Comparison of ENCODE assay signal across 14 cellular contexts in the genomic region with DNA sequence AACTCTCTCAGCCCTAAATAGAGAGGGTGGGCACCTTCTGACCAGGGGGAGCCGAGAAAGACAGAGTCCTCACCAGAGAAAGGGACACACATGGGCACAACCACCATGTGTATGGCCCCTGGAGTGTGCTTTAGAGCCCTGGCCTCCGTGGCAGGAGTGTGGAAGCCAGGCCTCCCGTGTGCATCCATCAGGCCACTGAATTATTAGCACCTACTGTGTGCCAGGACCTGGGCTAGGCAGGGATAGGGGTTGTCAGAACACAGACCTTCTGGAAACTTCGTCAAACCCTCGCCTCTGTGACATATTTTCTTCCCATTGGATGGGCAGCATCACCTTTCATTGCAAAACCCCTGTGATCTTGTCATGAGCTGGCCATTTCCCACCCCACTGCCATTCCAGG.
DNase-seq lines count a peak whose midpoint lies in the region; ATAC-seq, FAIRE-seq and TF ChIP-seq lines count a peak whose summit lies in the region.
"Had no signal": no experiment of that assay in that cellular context is flagged by ENCODE, and none has a peak within 500 bp of the region (broad histone marks: within the 10 kb centered on the region; RNA-seq: fewer than 3 reads in every experiment).

No MANE protein-coding gene starts in this region.

- no peaks in the 10 kb centered on the region for H3K9me3 Mint-ChIP-seq in Caco-2 (ENCODE audit: unreplicated experiment)
- H3K9me3 Mint-ChIP-seq in activated CD4-positive, alpha-beta memory T cell treated with anti-CD3 and anti-CD28 coated beads, Interleukin-2, amount 10 ng/mL, durations not matched to agents 7 days and 5 days: no peaks in the 10 kb centered on the region

- POLR2A ChIA-PET in Caco-2 (lab: Charles Lee): no interaction called here
- POLR2A ChIA-PET in activated CD4-positive, alpha-beta memory T cell treated with anti-CD3 and anti-CD28 coated beads, Interleukin-2, amount 10 ng/mL, durations not matched to agents 7 days and 5 days (lab: Charles Lee): interaction anchor here (1.3 kb wide), 1 partner anchor 10 kb away, joined by 3 read pairs; no protein-coding TSS in a partner anchor

- H3K36me3 ChIP-seq in Caco-2 (ENCODE audit: control insufficient read depth, insufficient read depth, low read length): peaks cover 3% of the 10 kb centered on the region
- no peaks in the 10 kb centered on the region for H3K36me3 ChIP-seq in small intestine (ENCODE audit: control insufficient read depth in 2 of 2, insufficient read depth in 2 of 2, low read length in 2 of 2)

- 79% methylated on average over 5 of the region's 5 CpGs for WGBS in right cardiac atrium
- 81 to 91% (median 88%) methylated on average over 5 of the region's 5 CpGs for WGBS in small intestine, 3 donors

- H3K4me1 ChIP-seq in Caco-2 (peaks cover 40% of the 10 kb centered on the region), right cardiac atrium (ENCODE audit: control insufficient read depth, insufficient read depth, low read length) (peaks cover 69% of the 10 kb centered on the region), small intestine (ENCODE audit: control insufficient read depth in 2 of 2, insufficient read depth in 1 of 2, low read depth in 1 of 2, low read length in 1 of 2) (peaks cover 4 to 14% of the 10 kb centered on the region in 2 donors)

- H3K36me3 Mint-ChIP-seq in Caco-2 (ENCODE audit: insufficient read depth, unreplicated experiment): peaks cover 31% of the 10 kb centered on the region
- H3K36me3 Mint-ChIP-seq in activated CD4-positive, alpha-beta memory T cell treated with anti-CD3 and anti-CD28 coated beads, Interleukin-2, amount 10 ng/mL, durations not matched to agents 7 days and 5 days (ENCODE audit: low read depth): no peaks in the 10 kb centered on the region

- no peaks in the 10 kb centered on the region for H3K27me3 ChIP-seq in Caco-2 (replicated peaks; ENCODE audit: control insufficient read depth, insufficient read depth, low read length)
- H3K27me3 ChIP-seq in right cardiac atrium (ENCODE audit: control insufficient read depth, insufficient read depth): no peaks in the 10 kb centered on the region
- no peaks in the 10 kb centered on the region for H3K27me3 ChIP-seq in small intestine (ENCODE audit: control insufficient read depth in 2 of 2, insufficient read depth in 2 of 2, low read length in 2 of 2)
- H3K27me3 ChIP-seq: brain microvascular endothelial cell had no signal

- FAIRE-seq in small intestine (lab: Jason Lieb, UNC): no peak
- FAIRE-seq: frontal cortex, GM18507 had no signal

- CTCF ChIA-PET in Caco-2 (lab: Charles Lee): no interaction called here
- CTCF ChIA-PET in activated CD4-positive, alpha-beta memory T cell treated with anti-CD3 and anti-CD28 coated beads, Interleukin-2, amount 10 ng/mL, durations not matched to agents 7 days and 5 days (lab: Charles Lee): no interaction called here

- H3K4me3 ChIP-seq in Caco-2 (ENCODE audit: low read depth, low read length): no peak overlapping the region
- H3K4me3 ChIP-seq in right cardiac atrium (ENCODE audit: low read length): no peak overlapping the region
- no peak overlapping the region for H3K4me3 ChIP-seq in small intestine (ENCODE audit: low read depth in 1 of 2, low read length in 2 of 2)

- peaks cover 15% of the 10 kb centered on the region for H3K4me1 Mint-ChIP-seq in Caco-2 (ENCODE audit: low read depth, unreplicated experiment)
- H3K4me1 Mint-ChIP-seq in activated CD4-positive, alpha-beta memory T cell treated with anti-CD3 and anti-CD28 coated beads, Interleukin-2, amount 10 ng/mL, durations not matched to agents 7 days and 5 days: peaks cover 65% of the 10 kb centered on the region

- no peak for TF ChIP-seq CTCF in Caco-2 (IDR thresholded peaks at IDR 0.05; ENCODE audit: insufficient read depth in 1 of 2, low read depth in 1 of 2, low read length in 1 of 2, severe bottlenecking in 1 of 2, unreplicated experiment in 1 of 2)

- no TSS peak for BruUV-seq in Caco-2 (replicated peaks; lab: Mats Ljungman, UMichigan)

- no peak for ATAC-seq in right cardiac atrium
- ATAC-seq in GM18873 (IDR thresholded peaks at IDR 0.05; ENCODE audit: low FRiP score, unreplicated experiment): no peak
- no peak for ATAC-seq in HG03135 (IDR thresholded peaks at IDR 0.05; ENCODE audit: unreplicated experiment)

- no peak overlapping the region for H3K4me3 Mint-ChIP-seq in Caco-2 (ENCODE audit: unreplicated experiment)
- no peak overlapping the region for H3K4me3 Mint-ChIP-seq in activated CD4-positive, alpha-beta memory T cell treated with anti-CD3 and anti-CD28 coated beads, Interleukin-2, amount 10 ng/mL, durations not matched to agents 7 days and 5 days

- no peak for DNase-seq in Caco-2
- DNase-seq in activated CD4-positive, alpha-beta memory T cell treated with anti-CD3 and anti-CD28 coated beads, Interleukin-2, amount 10 ng/mL, durations not matched to agents 7 days and 5 days: no peak
- no peak for DNase-seq in right cardiac atrium
- DNase-seq in small intestine: no peak
- DNase-seq in NCI-H2081 (lab: John Stamatoyannopoulos, UW): no peak
- DNase-seq in DMS153 treated with DMSO at 0.1 percent for 48 hours (lab: John Stamatoyannopoulos, UW; ENCODE audit: unreplicated experiment): no peak
- DNase-seq: activated CD8-positive, alpha-beta memory T cell treated with anti-CD3 and anti-CD28 coated beads for 24 hours; brain microvascular endothelial cell; NCI-H226; SHP77 treated with DMSO at 0.1 percent for 48 hours had no signal

- peak overlapping the region; percentile 24 for H3K27ac Mint-ChIP-seq in Caco-2 (ENCODE audit: unreplicated experiment)
- peak overlapping the region; percentile 68 for H3K27ac Mint-ChIP-seq in activated CD4-positive, alpha-beta memory T cell treated with anti-CD3 and anti-CD28 coated beads, Interleukin-2, amount 10 ng/mL, durations not matched to agents 7 days and 5 days

- no peaks in the 10 kb centered on the region for H3K27me3 Mint-ChIP-seq in Caco-2 (ENCODE audit: insufficient read depth, unreplicated experiment)
- no peaks in the 10 kb centered on the region for H3K27me3 Mint-ChIP-seq in activated CD4-positive, alpha-beta memory T cell treated with anti-CD3 and anti-CD28 coated beads, Interleukin-2, amount 10 ng/mL, durations not matched to agents 7 days and 5 days

- H3K9me3 ChIP-seq in Caco-2: no peaks in the 10 kb centered on the region
- H3K9me3 ChIP-seq in right cardiac atrium (ENCODE audit: control insufficient read depth, low read length): no peaks in the 10 kb centered on the region
- H3K9me3 ChIP-seq in small intestine (ENCODE audit: control insufficient read depth, low read depth): no peaks in the 10 kb centered on the region

- intact Hi-C loops in Caco-2 (cut with micrococcal nuclease; ENCODE audit: unreplicated experiment): no loop called here
- intact Hi-C loops in right cardiac atrium (cut with DNase I): loop anchor here in 2 of 4 donors (5.0 to 10.0 kb wide), 3 partner anchors 35 to 75 kb away; no protein-coding TSS in a partner anchor

- peak overlapping the region; percentile 97 for H3K27ac ChIP-seq in right cardiac atrium (ENCODE audit: low read length)
- peak overlapping the region; percentile 17 to 90 for H3K27ac ChIP-seq in small intestine (ENCODE audit: low read depth in 1 of 2, low read length in 1 of 2)
- H3K27ac ChIP-seq: brain microvascular endothelial cell had no signal
